In the genomic region with DNA sequence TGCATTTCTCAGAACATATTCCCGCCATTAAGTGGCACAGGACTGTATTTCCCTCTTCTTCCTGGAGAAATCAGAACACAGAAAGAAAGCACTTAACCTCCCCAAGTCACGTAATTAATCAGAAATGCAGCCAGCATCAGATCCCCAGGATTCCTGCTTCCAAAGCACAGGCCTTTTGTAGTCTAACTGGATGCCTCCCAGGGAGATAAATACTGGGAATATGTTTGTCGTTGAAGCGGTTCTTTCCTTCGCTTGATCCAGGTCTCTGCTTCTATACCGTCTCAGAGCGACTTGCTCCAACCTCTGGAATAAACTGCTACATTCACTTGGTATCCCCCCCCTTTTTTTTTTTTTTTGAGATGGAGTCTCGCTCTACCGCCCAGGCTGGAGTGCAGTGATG, we compare ENCODE assay signal across 19 cellular contexts.
DNase-seq lines count a peak whose midpoint lies in the region; ATAC-seq and TF ChIP-seq lines count a peak whose summit lies in the region.
"Had no signal": no experiment of that assay in that cellular context is flagged by ENCODE, and none has a peak within 500 bp of the region (broad histone marks: within the 10 kb centered on the region; RNA-seq: fewer than 3 reads in every experiment).

No MANE protein-coding gene starts in this region.

- H3K4me1 ChIP-seq in esophagus muscularis mucosa: no peaks in the 10 kb centered on the region
- H3K4me1 ChIP-seq: BLaER1 had no signal

- ATAC-seq in HG03521 (IDR thresholded peaks at IDR 0.05; ENCODE audit: unreplicated experiment): no peak
- ATAC-seq: HCT116 had no signal

- H3K36me3 ChIP-seq in esophagus muscularis mucosa: no peaks in the 10 kb centered on the region
- H3K36me3 ChIP-seq: BLaER1 had no signal

- H3K27ac ChIP-seq in esophagus muscularis mucosa (replicated peaks in 1 of 4): no peak overlapping the region
- H3K27ac ChIP-seq: BLaER1, HL-60 had no signal

- DNase-seq in NCI-H748 (lab: John Stamatoyannopoulos, UW; ENCODE audit: unreplicated experiment): peak; percentile 21
- no peak for DNase-seq in NCI-H748 treated with DMSO at 0.1 percent for 48 hours (lab: John Stamatoyannopoulos, UW)
- peak; percentile 0 for DNase-seq in NCI-H146 treated with DMSO at 0.1 percent for 48 hours (lab: John Stamatoyannopoulos, UW; ENCODE audit: unreplicated experiment)
- DNase-seq in esophagus muscularis mucosa (ENCODE audit: extremely low spot score): peak; percentile 62
- DNase-seq in RKO (ENCODE audit: low spot score): no peak
- no peak for DNase-seq in stimulated activated CD8-positive, alpha-beta memory T cell treated with anti-CD3 and anti-CD28 coated beads, Interleukin-4, amount 100 ng/mL, for 48 hours
- DNase-seq: 8988T; Calu3; CD4-positive, alpha-beta memory T cell; DMS79 treated with DMSO at 0.1 percent for 48 hours; GF-D8; GOT3; H7; HFFc6; IMR-90 had no signal

- WGBS in esophagus muscularis mucosa: 90% methylated on average over 9 of the region's 9 CpGs

- H3K4me3 ChIP-seq in esophagus muscularis mucosa: no peak overlapping the region
- H3K4me3 ChIP-seq: BLaER1 had no signal

- H3K9me3 ChIP-seq in esophagus muscularis mucosa: no peaks in the 10 kb centered on the region
- H3K9me3 ChIP-seq: BLaER1 had no signal

- intact Hi-C loops in esophagus muscularis mucosa (cut with DNase I): no loop called here

- H3K27me3 ChIP-seq in esophagus muscularis mucosa: no peaks in the 10 kb centered on the region
- H3K27me3 ChIP-seq: BLaER1 had no signal

- no peak for TF ChIP-seq POLR2A in esophagus muscularis mucosa (IDR thresholded peaks at IDR 0.05; ENCODE audit: low read depth)

- no peak for TF ChIP-seq EP300 in esophagus muscularis mucosa (IDR thresholded peaks at IDR 0.05)

- no peak for TF ChIP-seq CTCF in esophagus muscularis mucosa (IDR thresholded peaks at IDR 0.05)

Comparison
In these comparisons a context has a peak if more than half of its experiments do, and no peak if none do; other contexts are left out.
1. DNase-seq: peak in NCI-H748 (single experiment), NCI-H146 treated with DMSO at 0.1 percent for 48 hours (single experiment) and esophagus muscularis mucosa (single experiment); none in NCI-H748 treated with DMSO at 0.1 percent for 48 hours (single experiment), RKO (single experiment) and stimulated activated CD8-positive, alpha-beta memory T cell treated with anti-CD3 and anti-CD28 coated beads, Interleukin-4, amount 100 ng/mL, for 48 hours (single experiment).